33 cellular contexts compared by ENCODE assay signal in genomic region chr4:171876636-171877035, GRCh38.
"Had no signal": no experiment of that assay in that cellular context is flagged by ENCODE, and none has a peak within 500 bp of the region (broad histone marks: within the 10 kb centered on the region; RNA-seq: fewer than 3 reads in every experiment).

No MANE protein-coding gene starts in this region.

- H3K4me1 ChIP-seq: ascending aorta had no signal

- DNase-seq: activated CD4-positive, alpha-beta T cell treated with anti-CD3 and anti-CD28 coated beads, Interleukin-2, amount 10 ng/mL, durations not matched to agents 24 days and 14 days; activated CD4-positive, alpha-beta T cell treated with anti-CD3 and anti-CD28 coated beads, Interleukin-2, amount 50 U/mL, for 4 hours; activated CD8-positive, alpha-beta T cell treated with anti-CD3 and anti-CD28 coated beads for 36 hours; activated effector memory CD4-positive, alpha-beta T cell treated with anti-CD3 and anti-CD28 coated beads, Interleukin-2, amount 50 U/mL, for 16 hours; activated naive CD4-positive, alpha-beta T cell; activated naive CD4-positive, alpha-beta T cell treated with anti-CD3 and anti-CD28 coated beads, Interleukin-2, amount 50 U/mL, for 16 hours; activated naive CD8-positive, alpha-beta T cell treated with anti-CD3 and anti-CD28 coated beads for 36 hours; activated T-cell treated with anti-CD3 and anti-CD28 coated beads, Interleukin-2, amount 50 U/mL, for 1 hour; activated T-cell treated with anti-CD3 and anti-CD28 coated beads, Interleukin-2, amount 50 U/mL, for 72 hours; amygdala; NCI-H1092 treated with DMSO at 0.1 percent for 48 hours; NCI-H1417; NCI-H146; NCI-H187; NCI-H2029 treated with DMSO at 0.1 percent for 48 hours; NCI-H2107; NCI-H2171; NCI-H510A; NCI-H526; NCI-H748 treated with DMSO at 0.1 percent for 48 hours; SHP77; SW 1271; T-helper 1 cell; T-helper 2 cell; T-helper 9 cell had no signal

- H3K27ac ChIP-seq: ascending aorta, cardiac muscle cell, SJSA1 had no signal

- FAIRE-seq: K562 had no signal

- H3K27ac Mint-ChIP-seq: activated CD4-positive, alpha-beta T cell treated with anti-CD3 and anti-CD28 coated beads, Interleukin-2, amount 10 ng/mL, durations not matched to agents 24 days and 14 days; activated CD8-positive, alpha-beta T cell treated with anti-CD3 and anti-CD28 coated beads for 36 hours; activated naive CD8-positive, alpha-beta T cell treated with anti-CD3 and anti-CD28 coated beads for 36 hours; activated T-cell treated with anti-CD3 and anti-CD28 coated beads, Interleukin-2, amount 50 U/mL, for 72 hours; activated T-helper 17 cell treated with anti-CD3 and anti-CD28 coated beads, Interleukin-2, amount 50 U/mL, for 72 hours had no signal

- H3K36me3 Mint-ChIP-seq: activated naive CD8-positive, alpha-beta T cell treated with anti-CD3 and anti-CD28 coated beads for 36 hours had no signal

- H3K9me3 Mint-ChIP-seq: activated CD4-positive, alpha-beta T cell treated with anti-CD3 and anti-CD28 coated beads, Interleukin-2, amount 10 ng/mL, durations not matched to agents 24 days and 14 days; activated CD8-positive, alpha-beta T cell treated with anti-CD3 and anti-CD28 coated beads for 36 hours; activated naive CD8-positive, alpha-beta T cell treated with anti-CD3 and anti-CD28 coated beads for 36 hours had no signal

- H3K4me3 ChIP-seq: ascending aorta, cardiac muscle cell, K562, SJSA1 had no signal

- H3K4me1 Mint-ChIP-seq: activated CD4-positive, alpha-beta T cell treated with anti-CD3 and anti-CD28 coated beads, Interleukin-2, amount 10 ng/mL, durations not matched to agents 24 days and 14 days; activated naive CD8-positive, alpha-beta T cell treated with anti-CD3 and anti-CD28 coated beads for 36 hours; activated T-helper 17 cell treated with anti-CD3 and anti-CD28 coated beads, Interleukin-2, amount 50 U/mL, for 72 hours; central memory CD8-positive, alpha-beta T cell had no signal

- ATAC-seq: activated CD8-positive, alpha-beta T cell treated with anti-CD3 and anti-CD28 coated beads for 36 hours; activated T-cell treated with anti-CD3 and anti-CD28 coated beads, Interleukin-2, amount 50 U/mL, for 72 hours; activated T-helper 17 cell treated with anti-CD3 and anti-CD28 coated beads, Interleukin-2, amount 50 U/mL, for 72 hours; K562; Panc1; SK-N-SH treated with all-trans-retinoic acid at 6 μM for 48 hours had no signal

- H3K9me3 ChIP-seq: ascending aorta, SJSA1 had no signal

- H3K27me3 ChIP-seq: ascending aorta, cardiac muscle cell, SJSA1 had no signal

- H3K27me3 Mint-ChIP-seq: activated CD4-positive, alpha-beta T cell treated with anti-CD3 and anti-CD28 coated beads, Interleukin-2, amount 10 ng/mL, durations not matched to agents 24 days and 14 days; activated CD8-positive, alpha-beta T cell treated with anti-CD3 and anti-CD28 coated beads for 36 hours; activated naive CD8-positive, alpha-beta T cell treated with anti-CD3 and anti-CD28 coated beads for 36 hours; activated T-helper 17 cell treated with anti-CD3 and anti-CD28 coated beads, Interleukin-2, amount 50 U/mL, for 72 hours; central memory CD8-positive, alpha-beta T cell had no signal

- H3K4me3 Mint-ChIP-seq: activated CD4-positive, alpha-beta T cell treated with anti-CD3 and anti-CD28 coated beads, Interleukin-2, amount 10 ng/mL, durations not matched to agents 24 days and 14 days; activated CD8-positive, alpha-beta T cell treated with anti-CD3 and anti-CD28 coated beads for 36 hours; activated naive CD8-positive, alpha-beta T cell treated with anti-CD3 and anti-CD28 coated beads for 36 hours; activated T-cell treated with anti-CD3 and anti-CD28 coated beads, Interleukin-2, amount 50 U/mL, for 72 hours; activated T-helper 17 cell treated with anti-CD3 and anti-CD28 coated beads, Interleukin-2, amount 50 U/mL, for 72 hours; central memory CD8-positive, alpha-beta T cell had no signal

- H3K36me3 ChIP-seq: ascending aorta, cardiac muscle cell, SJSA1 had no signal
